12 cellular contexts compared by ENCODE assay signal in the genomic region with DNA sequence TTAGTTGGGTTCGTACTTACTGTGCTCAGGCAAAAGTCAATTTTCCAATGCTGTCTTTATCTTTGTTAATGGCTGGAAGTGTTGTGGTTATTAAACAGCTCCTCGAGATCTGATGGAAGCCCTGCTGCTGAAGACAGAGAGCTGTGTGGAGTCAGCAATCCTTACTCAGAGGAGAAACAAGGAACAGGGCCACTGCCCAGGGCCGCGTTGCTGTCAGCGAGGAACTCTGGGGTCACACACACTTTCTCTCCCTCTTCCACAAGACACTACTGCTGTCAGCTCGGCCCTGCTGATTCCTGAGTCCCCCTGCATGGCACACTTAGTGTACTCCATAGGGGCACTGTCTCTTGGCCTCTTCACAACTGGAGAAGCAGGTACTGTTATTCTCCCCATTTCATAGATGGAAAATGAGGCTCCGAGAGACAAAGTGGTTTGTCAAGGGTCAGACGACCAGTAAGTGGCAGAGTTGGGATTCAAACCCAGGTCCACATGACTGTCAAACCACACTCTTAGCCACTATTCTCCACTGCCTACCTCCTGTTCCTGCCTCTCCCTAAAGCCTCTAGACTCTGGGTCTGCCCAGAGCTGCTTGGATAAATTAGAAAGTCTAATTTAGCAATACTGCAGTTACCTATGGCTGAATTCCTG. TPM values are rescaled to one million over a fixed set of nuclear protein-coding genes. Genes with fewer than 3 reads are reported as not detected.
DNase-seq lines count a peak whose midpoint lies in the region; ATAC-seq, FAIRE-seq and TF ChIP-seq lines count a peak whose summit lies in the region.
"Had no signal": no experiment of that assay in that cellular context is flagged by ENCODE, and none has a peak within 500 bp of the region (broad histone marks: within the 10 kb centered on the region; RNA-seq: fewer than 3 reads in every experiment).

No MANE protein-coding gene starts in this region.

- no peak for ATAC-seq in right lobe of liver
- no peak for ATAC-seq in HG02588 (IDR thresholded peaks at IDR 0.05; ENCODE audit: unreplicated experiment)
- no peak for ATAC-seq in psoas muscle

- H3K36me3 ChIP-seq in BLaER1 treated with 17β-estradiol and CSF1 and Interleukin-3, amounts not matched to agents 10 nM and 100 nM, result no peaks in the 10 kb centered on the region
- H3K36me3 ChIP-seq in right lobe of liver (no peaks in the 10 kb centered on the region), psoas muscle (ENCODE audit: insufficient read depth in 1 of 2, low read depth in 1 of 2) (peaks cover 0 to 21% of the 10 kb centered on the region in 2 donors)

- TF ChIP-seq CTCF in right lobe of liver (IDR thresholded peaks at IDR 0.05), result no peak
- TF ChIP-seq CTCF in psoas muscle (IDR thresholded peaks at IDR 0.05), result no peak

- H4K20me1 ChIP-seq in BLaER1 treated with 17β-estradiol and CSF1 and Interleukin-3, amounts not matched to agents 10 nM and 100 nM, result no peaks in the 10 kb centered on the region

- H3K4me2 ChIP-seq in BLaER1 treated with 17β-estradiol and CSF1 and Interleukin-3, amounts not matched to agents 10 nM and 100 nM, result peak overlapping the region; percentile 76 to 94 (median 82)

- H3K9ac ChIP-seq in BLaER1 treated with 17β-estradiol and CSF1 and Interleukin-3, amounts not matched to agents 10 nM and 100 nM, result peak overlapping the region; percentile 54 to 82 (median 74); a peak in 21 of 22 replicates

- TF ChIP-seq POLR2A in GM19193 (IDR thresholded peaks at IDR 0.05; ENCODE audit: extremely low read depth, insufficient read depth, insufficient read length), result peak; percentile 48
- no peak for TF ChIP-seq POLR2A in right lobe of liver (IDR thresholded peaks at IDR 0.05)
- TF ChIP-seq POLR2A in GM12892 (IDR thresholded peaks at IDR 0.05; ENCODE audit: low read depth, low read length), result no peak; the same call in 1 of the 2 replicates

- intact Hi-C loops in right lobe of liver (cut with DNase I), result no loop called here
- intact Hi-C loops in psoas muscle (cut with DNase I), result no loop called here
- intact Hi-C loops in posterior cingulate gyrus (cut with DNase I), result no loop called here

- no peak for FAIRE-seq in GM12892 (lab: Jason Lieb, UNC)

- H3K4me1 ChIP-seq in BLaER1 treated with 17β-estradiol and CSF1 and Interleukin-3, amounts not matched to agents 10 nM and 100 nM, result peaks cover 67 to 78% (median 75%) of the 10 kb centered on the region in 10 experiments
- H3K4me1 ChIP-seq in right lobe of liver, result peaks cover 0 to 55% (median 25%) of the 10 kb centered on the region in 4 donors
- H3K4me1 ChIP-seq in psoas muscle, result no peaks in the 10 kb centered on the region

- 74% methylated on average over 7 of the region's 8 CpGs for WGBS in right lobe of liver (ENCODE audit: insufficient coverage, low coverage, low lambda C conversion rate, missing lambda C conversion rate)
- 71 to 84% (median 77%) methylated on average over 8 of the region's 8 CpGs for WGBS in psoas muscle, 3 donors

- 0 out of 20 replicates have a peak overlapping the region, but pooled peaks of 1 of the 10 experiments have one; percentile 3 for H3K4me3 ChIP-seq in BLaER1 treated with 17β-estradiol and CSF1 and Interleukin-3, amounts not matched to agents 10 nM and 100 nM
- H3K4me3 ChIP-seq in right lobe of liver (no peak overlapping the region), psoas muscle (no peak overlapping the region)
- H3K4me3 ChIP-seq: testis had no signal

- peak overlapping the region; percentile 58 to 96 (median 87); a peak in 21 of 22 replicates for H3K27ac ChIP-seq in BLaER1 treated with 17β-estradiol and CSF1 and Interleukin-3, amounts not matched to agents 10 nM and 100 nM
- H3K27ac ChIP-seq in right lobe of liver, result peak overlapping the region in 2 of 3 donors; percentile 13 to 67
- no peak overlapping the region for H3K27ac ChIP-seq in psoas muscle
- H3K27ac ChIP-seq: testis had no signal

- H3K9me3 ChIP-seq in BLaER1 treated with 17β-estradiol and CSF1 and Interleukin-3, amounts not matched to agents 10 nM and 100 nM (replicated peaks in 1 of 11), result no peaks in the 10 kb centered on the region
- no peaks in the 10 kb centered on the region for H3K9me3 ChIP-seq in right lobe of liver
- H3K9me3 ChIP-seq in psoas muscle, result no peaks in the 10 kb centered on the region
- H3K9me3 ChIP-seq: testis had no signal

- no peaks in the 10 kb centered on the region for H3K27me3 ChIP-seq in BLaER1 treated with 17β-estradiol and CSF1 and Interleukin-3, amounts not matched to agents 10 nM and 100 nM
- no peaks in the 10 kb centered on the region for H3K27me3 ChIP-seq in right lobe of liver
- no peaks in the 10 kb centered on the region for H3K27me3 ChIP-seq in psoas muscle (ENCODE audit: insufficient read depth in 3 of 3, low read length in 2 of 3)
- H3K27me3 ChIP-seq: testis had no signal

- peak; percentile 58 for DNase-seq in RPMI8226
- DNase-seq in right lobe of liver, result no peak
- DNase-seq in psoas muscle, result no peak
- DNase-seq in GM12892 (ENCODE audit: insufficient read length), result no peak
- DNase-seq in posterior cingulate gyrus, result no peak
- DNase-seq: hippocampal formation, NCI-H2081 treated with DMSO at 0.1 percent for 48 hours, SHP77 treated with DMSO at 0.1 percent for 48 hours, testis had no signal

RNA-seq across cellular contexts. Expression of gene PDCD4, which starts 29.3 kb away (rescaled TPM):
- total RNA-seq in right lobe of liver, result 100 to 1,000 TPM in 1 of 6 experiments, 10 to 100 TPM in 5; 10.8 to 105 (median 32.5) TPM
- total RNA-seq in psoas muscle, result 10 to 100 TPM; 11.3 to 19.7 (median 15.8) TPM
- polyA plus RNA-seq in psoas muscle, result 10 to 100 TPM in 1 of 3 donors, 1 to 10 TPM in 2; 7.6 to 10.2 (median 8.9) TPM
- polyA plus RNA-seq in GM12892 (2012; ENCODE audit: missing spikeins), result 331 TPM
